12 cellular contexts compared by ENCODE assay signal in the genomic region with DNA sequence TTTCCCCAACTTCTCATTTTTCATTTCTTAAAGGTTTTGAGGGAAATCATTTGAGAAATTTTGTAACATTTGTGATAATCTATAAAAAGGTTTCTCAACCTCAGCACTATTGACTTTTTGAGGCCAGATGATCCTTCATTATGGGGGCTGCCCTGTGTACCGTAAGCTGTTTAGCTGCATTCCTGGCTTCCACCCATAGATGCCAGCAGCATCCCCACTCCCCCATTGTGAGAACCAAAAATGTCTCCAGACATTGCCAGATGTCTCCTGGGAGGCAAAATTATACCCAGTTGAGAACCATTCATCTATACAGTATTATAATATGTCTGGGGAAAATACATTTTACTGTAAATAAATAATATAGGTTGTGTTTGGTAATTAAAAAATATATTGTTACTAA.
A peak's percentile ranks its signal among the peaks of the same experiment; 100 is the strongest.
DNase-seq lines count a peak whose midpoint lies in the region; ATAC-seq and TF ChIP-seq lines count a peak whose summit lies in the region.
"Had no signal": no experiment of that assay in that cellular context is flagged by ENCODE, and none has a peak within 500 bp of the region (broad histone marks: within the 10 kb centered on the region; RNA-seq: fewer than 3 reads in every experiment).

No MANE protein-coding gene starts in this region.

- no peak for DNase-seq in AG04450 (ENCODE audit: low read depth, low spot score)
- DNase-seq in SK-N-MC (ENCODE audit: low read depth, low spot score), result no peak
- no peak for DNase-seq in kidney epithelial cell (ENCODE audit: low read depth)
- DNase-seq in omental fat pad (ENCODE audit: low spot score), result no peak
- no peak for DNase-seq in activated naive CD4-positive, alpha-beta T cell treated with anti-CD3 and anti-CD28 coated beads, Interleukin-2, amount 50 U/mL, for 16 hours
- no peak for DNase-seq in NCI-H2107 (lab: John Stamatoyannopoulos, UW)
- DNase-seq: activated CD4-positive, CD25-positive, alpha-beta regulatory T cell; Right ventricle myocardium superior; spleen had no signal

- H3K27ac ChIP-seq in AG04450 (ENCODE audit: low read depth, low read length) (no peak overlapping the region), HEK293 (ENCODE audit: extremely low read depth, low read depth, low read length) (no peak overlapping the region), SK-N-MC (peak overlapping the region; percentile 70)
- H3K27ac ChIP-seq: BLaER1 treated with 17β-estradiol and CSF1 and Interleukin-3, amounts not matched to agents 10 nM and 100 nM; spleen had no signal

- CTCF ChIA-PET in AG04450 (lab: Charles Lee) (no interaction called here), HEK293 (lab: Yijun Ruan, JAX) (interaction anchor here (1.0 to 1.9 kb wide), 4 partner anchors 8 to 82 kb away, joined by 3 to 12 read pairs (median 4); no protein-coding TSS in a partner anchor)

- H3K4me1 ChIP-seq in HEK293 (ENCODE audit: control insufficient read depth, insufficient read depth, low read length), result peaks cover 6% of the 10 kb centered on the region; the same call in 1 of the 2 replicates

- ATAC-seq in omental fat pad (ENCODE audit: low FRiP score) (no peak), GM21381 (IDR thresholded peaks at IDR 0.05; ENCODE audit: unreplicated experiment) (no peak)

- H3K27me3 ChIP-seq in AG04450 (ENCODE audit: control insufficient read depth, insufficient read depth, low read length) (no peaks in the 10 kb centered on the region), kidney epithelial cell (ENCODE audit: control insufficient read depth, insufficient read depth, low read length) (no peaks in the 10 kb centered on the region)
- H3K27me3 ChIP-seq: spleen had no signal

- no peaks in the 10 kb centered on the region for H3K36me3 ChIP-seq in HEK293 (ENCODE audit: control insufficient read depth in 2 of 2, insufficient read depth in 1 of 2, low read length in 2 of 2)
- no peaks in the 10 kb centered on the region for H3K36me3 ChIP-seq in SK-N-MC (ENCODE audit: insufficient read depth, low read length)
- no peaks in the 10 kb centered on the region for H3K36me3 ChIP-seq in kidney epithelial cell (ENCODE audit: control insufficient read depth, insufficient read depth, low read length)
- H3K36me3 ChIP-seq: spleen had no signal

- TF ChIP-seq CTCF in AG04450 (IDR thresholded peaks at IDR 0.05; ENCODE audit: low read depth, low read length) (0 out of 2 replicates have a peak, but pooled peaks have one; percentile 14), HEK293 (tag by site-specific recombination; IDR thresholded peaks at IDR 0.05) (no peak), kidney epithelial cell (IDR thresholded peaks at IDR 0.05; ENCODE audit: insufficient read depth, low read length, poor library complexity, severe bottlenecking) (peak; percentile 5), omental fat pad (IDR thresholded peaks at IDR 0.05) (no peak)

- POLR2A ChIA-PET in AG04450 (lab: Yijun Ruan, JAX) (no interaction called here), HEK293 (lab: Yijun Ruan, JAX) (no interaction called here)

- H3K9me3 ChIP-seq in AG04450 (ENCODE audit: control insufficient read depth, insufficient read depth, low read length) (no peaks in the 10 kb centered on the region), HEK293 (ENCODE audit: control insufficient read depth, insufficient read depth, low read depth, low read length) (no peaks in the 10 kb centered on the region), SK-N-MC (ENCODE audit: low read depth, low read length) (no peaks in the 10 kb centered on the region)
- H3K9me3 ChIP-seq: BLaER1 treated with 17β-estradiol and CSF1 and Interleukin-3, amounts not matched to agents 10 nM and 100 nM; spleen had no signal

- H3K4me3 ChIP-seq in AG04450 (ENCODE audit: low read depth, low read length), result no peak overlapping the region
- H3K4me3 ChIP-seq in HEK293 (ENCODE audit: low read depth, low read length), result no peak overlapping the region
- H3K4me3 ChIP-seq in SK-N-MC, result no peak overlapping the region; the same call in 1 of the 2 replicates
- no peak overlapping the region for H3K4me3 ChIP-seq in kidney epithelial cell (ENCODE audit: low read depth, low read length)
- H3K4me3 ChIP-seq: BLaER1 treated with 17β-estradiol and CSF1 and Interleukin-3, amounts not matched to agents 10 nM and 100 nM; spleen had no signal

- peak overlapping the region; percentile 24 for H3K9ac ChIP-seq in SK-N-MC (ENCODE audit: insufficient read length)
- H3K9ac ChIP-seq: BLaER1 treated with 17β-estradiol and CSF1 and Interleukin-3, amounts not matched to agents 10 nM and 100 nM had no signal

TF ChIP-seq in HEK293, 187 proteins besides CTCF, POLR2A, EP300 and RAD21:
- TF ChIP-seq ZNF510 (tag by site-specific recombination; IDR thresholded peaks at IDR 0.05; ENCODE audit: insufficient replicate concordance), result no peak
- TF ChIP-seq ZNF654 (tag by site-specific recombination; IDR thresholded peaks at IDR 0.05; ENCODE audit: low read depth), result peak; percentile 29
- peak; percentile 57; the same call in 1 of the 2 replicates for TF ChIP-seq MZF1 (tag by site-specific recombination; IDR thresholded peaks at IDR 0.05; ENCODE audit: borderline replicate concordance)
- no peak for TF ChIP-seq ZEB2 (tag by site-specific recombination; IDR thresholded peaks at IDR 0.05)

Comparison
In these comparisons a context has a peak if more than half of its experiments do, and no peak if none do; other contexts are left out.
1. CTCF ChIP-seq: peak in AG04450 (single experiment) and kidney epithelial cell (single experiment); none in HEK293 (single experiment) and omental fat pad (0 of 3).